21 cellular contexts compared by ENCODE assay signal in the genomic region with DNA sequence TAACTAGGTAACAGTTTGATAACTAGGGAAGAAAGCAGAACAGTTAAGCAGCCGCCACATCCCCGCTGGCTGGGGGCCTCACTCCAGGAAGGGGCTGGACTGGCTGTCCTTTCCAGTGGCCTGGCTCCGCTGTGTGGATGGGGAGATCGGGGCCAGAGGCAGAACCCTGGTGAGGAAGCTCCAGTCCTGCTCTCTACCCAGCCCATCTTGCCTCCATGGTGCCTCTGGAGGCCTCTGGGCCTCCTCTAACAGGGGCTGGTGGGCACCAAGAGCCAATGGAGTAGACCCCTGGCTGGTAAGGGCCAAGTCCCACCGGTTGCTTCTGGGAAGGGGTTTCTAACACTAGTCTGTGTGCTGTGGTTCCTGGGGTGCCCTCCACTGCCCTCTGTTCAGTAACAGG. TPM values are rescaled to one million over a fixed set of nuclear protein-coding genes. Genes with fewer than 3 reads are reported as not detected.
DNase-seq lines count a peak whose midpoint lies in the region; ATAC-seq and TF ChIP-seq lines count a peak whose summit lies in the region.
"Had no signal": no experiment of that assay in that cellular context is flagged by ENCODE, and none has a peak within 500 bp of the region (broad histone marks: within the 10 kb centered on the region; RNA-seq: fewer than 3 reads in every experiment).

No MANE protein-coding gene starts in this region.

- H3K4me1 ChIP-seq in mesenchymal stem cell (ENCODE audit: control insufficient read depth, insufficient read depth, low read depth, low read length): peaks cover 12% of the 10 kb centered on the region
- H3K4me1 ChIP-seq in suprapubic skin: peaks cover 72% of the 10 kb centered on the region
- H3K4me1 ChIP-seq: upper lobe of right lung had no signal

- H3K4me3 Mint-ChIP-seq in activated naive CD8-positive, alpha-beta T cell: no peak overlapping the region
- H3K4me3 Mint-ChIP-seq in activated naive CD8-positive, alpha-beta T cell treated with anti-CD3 and anti-CD28 coated beads for 36 hours: no peak overlapping the region
- H3K4me3 Mint-ChIP-seq: activated CD4-positive, alpha-beta memory T cell treated with anti-CD3 and anti-CD28 coated beads for 36 hours; activated T-cell treated with anti-CD3 and anti-CD28 coated beads, Interleukin-2, amount 50 U/mL, for 72 hours; CD8-positive, alpha-beta T cell had no signal

- H3K4me1 Mint-ChIP-seq in activated naive CD8-positive, alpha-beta T cell (ENCODE audit: low read depth): peaks cover 19% of the 10 kb centered on the region
- H3K4me1 Mint-ChIP-seq in activated naive CD8-positive, alpha-beta T cell treated with anti-CD3 and anti-CD28 coated beads for 36 hours: peaks cover 13% of the 10 kb centered on the region

- no peak for DNase-seq in activated naive CD8-positive, alpha-beta T cell treated with anti-CD3 and anti-CD28 coated beads for 36 hours
- no peak for DNase-seq in mesenchymal stem cell
- DNase-seq in suprapubic skin (ENCODE audit: low spot score in 2 of 2): no peak
- no peak for DNase-seq in NCI-H1417 (lab: John Stamatoyannopoulos, UW)
- DNase-seq: activated CD4-positive, alpha-beta memory T cell treated with anti-CD3 and anti-CD28 coated beads for 36 hours; activated T-cell treated with anti-CD3 and anti-CD28 coated beads, Interleukin-2, amount 50 U/mL, for 72 hours; CD8-positive, alpha-beta T cell; DND-41; Kasumi-1; left ventricle myocardium inferior; NCI-H1417 treated with DMSO at 0.1 percent for 48 hours; NCI-H2171; NCI-H82; stimulated activated CD4-positive, alpha-beta T cell treated with anti-CD3 and anti-CD28 coated beads, Interleukin-12 subunit alpha, Interleukin-12 subunit beta, amount 100 ng/mL, for 4 hours; stimulated activated naive CD4-positive, alpha-beta T cell; upper lobe of right lung had no signal

- H3K23ac ChIP-seq in mesenchymal stem cell (ENCODE audit: low read length in 2 of 2): no peak overlapping the region

- no peak for TF ChIP-seq POLR2A in suprapubic skin (IDR thresholded peaks at IDR 0.05)

- peaks cover 21% of the 10 kb centered on the region for H3K79me1 ChIP-seq in mesenchymal stem cell (replicated peaks; ENCODE audit: low read length, poor library complexity, severe bottlenecking)

- H3K4me3 ChIP-seq in mesenchymal stem cell (ENCODE audit: insufficient read depth in 1 of 2, low read depth in 1 of 2, low read length in 2 of 2): no peak overlapping the region
- no peak overlapping the region for H3K4me3 ChIP-seq in suprapubic skin
- H3K4me3 ChIP-seq: A549, left ventricle myocardium inferior, upper lobe of right lung had no signal

- H3K18ac ChIP-seq in mesenchymal stem cell (ENCODE audit: low read depth in 1 of 2, low read length in 2 of 2): no peak overlapping the region

- H3K27me3 ChIP-seq in mesenchymal stem cell (ENCODE audit: control insufficient read depth in 1 of 2, insufficient read depth in 1 of 2, low read length in 2 of 2) (no peaks in the 10 kb centered on the region), suprapubic skin (no peaks in the 10 kb centered on the region)
- H3K27me3 ChIP-seq: upper lobe of right lung had no signal

- no peak overlapping the region for H3K4ac ChIP-seq in mesenchymal stem cell (ENCODE audit: low read depth in 1 of 2, low read length in 2 of 2)

- WGBS in mesenchymal stem cell: 99% methylated on average over 5 of the region's 5 CpGs
- WGBS in suprapubic skin: 94% methylated on average over 4 of the region's 5 CpGs

- no peak overlapping the region for H2BK12ac ChIP-seq in mesenchymal stem cell (ENCODE audit: low read length in 2 of 2)

- H3K9me3 Mint-ChIP-seq in activated naive CD8-positive, alpha-beta T cell (ENCODE audit: low read depth): no peaks in the 10 kb centered on the region
- H3K9me3 Mint-ChIP-seq in activated naive CD8-positive, alpha-beta T cell treated with anti-CD3 and anti-CD28 coated beads for 36 hours: no peaks in the 10 kb centered on the region
- H3K9me3 Mint-ChIP-seq: activated CD4-positive, alpha-beta memory T cell treated with anti-CD3 and anti-CD28 coated beads for 36 hours; activated T-cell treated with anti-CD3 and anti-CD28 coated beads, Interleukin-2, amount 50 U/mL, for 72 hours; CD8-positive, alpha-beta T cell had no signal

- H3K9me3 ChIP-seq in mesenchymal stem cell (ENCODE audit: control insufficient read depth, low read length) (no peaks in the 10 kb centered on the region), suprapubic skin (no peaks in the 10 kb centered on the region)
- H3K9me3 ChIP-seq: A549, left ventricle myocardium inferior, upper lobe of right lung had no signal

- no peak overlapping the region for H3K14ac ChIP-seq in mesenchymal stem cell (ENCODE audit: low read length in 2 of 2)

- peak overlapping the region; percentile 28 for H3K27ac Mint-ChIP-seq in activated naive CD8-positive, alpha-beta T cell
- no peak overlapping the region for H3K27ac Mint-ChIP-seq in activated naive CD8-positive, alpha-beta T cell treated with anti-CD3 and anti-CD28 coated beads for 36 hours
- H3K27ac Mint-ChIP-seq: activated T-cell treated with anti-CD3 and anti-CD28 coated beads, Interleukin-2, amount 50 U/mL, for 72 hours; CD8-positive, alpha-beta T cell had no signal

- H4K91ac ChIP-seq in mesenchymal stem cell (ENCODE audit: low read length): no peak overlapping the region

- no peak overlapping the region for H3K4me2 ChIP-seq in mesenchymal stem cell (ENCODE audit: low read length, poor library complexity, severe bottlenecking)
- H3K4me2 ChIP-seq: A549 had no signal

- no peak overlapping the region for H2AFZ ChIP-seq in mesenchymal stem cell (ENCODE audit: low read depth, low read length)

- H3K27ac ChIP-seq in angular gyrus (ENCODE audit: low read depth, low read length): peak overlapping the region; percentile 91
- H3K27ac ChIP-seq in mesenchymal stem cell (ENCODE audit: low read length, poor library complexity, severe bottlenecking): no peak overlapping the region
- H3K27ac ChIP-seq in suprapubic skin: peak overlapping the region; percentile 26
- H3K27ac ChIP-seq: A549, left ventricle myocardium inferior, upper lobe of right lung had no signal

- no peak overlapping the region for H2BK5ac ChIP-seq in mesenchymal stem cell (ENCODE audit: low read depth, low read length, poor library complexity, severe bottlenecking)

- no peak overlapping the region for H2AK5ac ChIP-seq in mesenchymal stem cell (ENCODE audit: low read length, severe bottlenecking)

- no peak overlapping the region for H4K8ac ChIP-seq in mesenchymal stem cell (ENCODE audit: low read length)

- H3K36me3 ChIP-seq in mesenchymal stem cell (ENCODE audit: control insufficient read depth in 1 of 2, insufficient read depth in 2 of 2, low read depth in 1 of 2, low read length in 2 of 2) (peaks cover 77 to 87% of the 10 kb centered on the region in 2 experiments), suprapubic skin (peaks cover 75% of the 10 kb centered on the region)

- no peak for TF ChIP-seq EP300 in suprapubic skin (IDR thresholded peaks at IDR 0.05)

- no peaks in the 10 kb centered on the region for H3K27me3 Mint-ChIP-seq in activated naive CD8-positive, alpha-beta T cell
- H3K27me3 Mint-ChIP-seq in activated naive CD8-positive, alpha-beta T cell treated with anti-CD3 and anti-CD28 coated beads for 36 hours: no peaks in the 10 kb centered on the region
- H3K27me3 Mint-ChIP-seq: activated CD4-positive, alpha-beta memory T cell treated with anti-CD3 and anti-CD28 coated beads for 36 hours had no signal

- H3K9ac ChIP-seq in mesenchymal stem cell (ENCODE audit: low read length): peak overlapping the region; percentile 1

- no peak for TF ChIP-seq CTCF in suprapubic skin (IDR thresholded peaks at IDR 0.05)

- H2BK15ac ChIP-seq in mesenchymal stem cell (ENCODE audit: low read depth, poor library complexity, severe bottlenecking): no peak overlapping the region

- H3K36me3 Mint-ChIP-seq in activated naive CD8-positive, alpha-beta T cell: peaks cover 5% of the 10 kb centered on the region
- peaks cover 16% of the 10 kb centered on the region for H3K36me3 Mint-ChIP-seq in activated naive CD8-positive, alpha-beta T cell treated with anti-CD3 and anti-CD28 coated beads for 36 hours

- no peak overlapping the region for H2BK120ac ChIP-seq in mesenchymal stem cell (ENCODE audit: low read depth, low read length)

- no peak for ATAC-seq in HG03095 (IDR thresholded peaks at IDR 0.05; ENCODE audit: unreplicated experiment)
- ATAC-seq in HG03175 (IDR thresholded peaks at IDR 0.05; ENCODE audit: unreplicated experiment): no peak
- ATAC-seq: CD8-positive, alpha-beta T cell; upper lobe of right lung had no signal

RNA-seq across cellular contexts. Expression of a gene that starts 8.1 kb away (rescaled TPM):
- total RNA-seq in activated naive CD8-positive, alpha-beta T cell treated with anti-CD3 and anti-CD28 coated beads for 36 hours: 10 to 100 TPM; 64.9 to 66.6 TPM
- 51.3 TPM for polyA plus RNA-seq in mesenchymal stem cell (2013, experiment 1 of 2)
- polyA plus RNA-seq in mesenchymal stem cell (2013, experiment 2 of 2): 50.8 TPM
- 10 to 100 TPM; 44.3 to 55.1 (median 47.3) TPM for total RNA-seq in suprapubic skin

RNA-seq across cellular contexts. Expression of a gene that starts 42.6 kb away (rescaled TPM):
- total RNA-seq in activated naive CD8-positive, alpha-beta T cell treated with anti-CD3 and anti-CD28 coated beads for 36 hours: 100 to 1,000 TPM; 103 to 106 TPM
- polyA plus RNA-seq in mesenchymal stem cell (2013, experiment 1 of 2): 73.0 TPM
- polyA plus RNA-seq in mesenchymal stem cell (2013, experiment 2 of 2): 69.4 TPM
- total RNA-seq in suprapubic skin: 10 to 100 TPM; 57.5 to 82.6 (median 60.2) TPM

RNA-seq across cellular contexts. Expression of a gene that starts 44.2 kb away (rescaled TPM):
- under 1 TPM; 0.58 to 0.84 TPM for total RNA-seq in activated naive CD8-positive, alpha-beta T cell treated with anti-CD3 and anti-CD28 coated beads for 36 hours
- 1.0 TPM for polyA plus RNA-seq in mesenchymal stem cell (2013, experiment 1 of 2)
- 0.51 TPM for polyA plus RNA-seq in mesenchymal stem cell (2013, experiment 2 of 2)
- total RNA-seq in suprapubic skin: 1 to 10 TPM in 2 of 4 donors, under 1 TPM in 1, not detected in 1; 0.42 to 1.9 (median 1.3) TPM

RNA-seq across cellular contexts. Expression of a gene that starts 45.2 kb away (rescaled TPM):
- total RNA-seq in activated naive CD8-positive, alpha-beta T cell treated with anti-CD3 and anti-CD28 coated beads for 36 hours: 10 to 100 TPM; 20.3 to 25.0 TPM
- polyA plus RNA-seq in mesenchymal stem cell (2013, experiment 1 of 2): 63.3 TPM
- 64.3 TPM for polyA plus RNA-seq in mesenchymal stem cell (2013, experiment 2 of 2)
- 10 to 100 TPM; 33.7 to 52.5 (median 43.9) TPM for total RNA-seq in suprapubic skin

RNA-seq across cellular contexts. Expression of a gene that starts 55.9 kb away (rescaled TPM):
- 100 to 1,000 TPM; 197 to 202 TPM for total RNA-seq in activated naive CD8-positive, alpha-beta T cell treated with anti-CD3 and anti-CD28 coated beads for 36 hours
- polyA plus RNA-seq in mesenchymal stem cell (2013, experiment 1 of 2): 188 TPM
- polyA plus RNA-seq in mesenchymal stem cell (2013, experiment 2 of 2): 182 TPM
- 10 to 100 TPM; 40.5 to 81.9 (median 72.9) TPM for total RNA-seq in suprapubic skin
